13 cellular contexts compared by ENCODE assay signal in the genomic region with DNA sequence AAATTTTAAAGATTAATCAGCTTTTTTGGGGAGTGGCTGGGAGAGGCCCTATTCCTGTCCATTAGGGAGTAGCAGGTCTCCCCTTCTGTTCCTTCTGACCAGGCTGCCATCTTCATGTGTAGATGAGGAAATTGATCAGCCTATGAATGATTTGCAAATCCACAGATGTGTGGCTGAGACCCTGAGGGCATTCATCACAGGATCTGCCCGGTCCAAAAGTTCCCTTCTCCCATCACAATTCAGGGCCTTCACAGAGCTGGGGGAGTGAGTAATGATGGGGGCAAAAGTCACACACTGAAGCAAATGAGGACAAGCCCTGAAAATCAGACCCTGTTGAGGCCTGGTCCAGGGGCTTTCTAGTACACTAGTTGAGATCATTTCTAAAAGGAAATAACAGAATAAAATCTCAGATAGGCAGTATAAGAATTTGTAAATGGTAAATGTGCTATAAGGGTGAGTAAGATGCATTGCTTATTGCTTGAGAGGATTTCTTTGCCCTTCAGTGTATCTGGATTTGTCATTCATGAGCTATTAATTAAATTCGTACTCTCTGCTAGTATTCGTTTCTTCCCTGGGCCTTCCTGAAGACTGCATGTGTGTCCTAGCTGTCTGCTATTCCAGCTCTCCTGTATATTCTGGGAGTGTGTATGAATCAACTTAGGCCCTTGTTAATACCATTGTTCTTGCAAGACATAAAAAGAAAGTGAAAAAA. TPM values are rescaled to one million over a fixed set of nuclear protein-coding genes. Genes with fewer than 3 reads are reported as not detected.
DNase-seq lines count a peak whose midpoint lies in the region; ATAC-seq and TF ChIP-seq lines count a peak whose summit lies in the region.
"Had no signal": no experiment of that assay in that cellular context is flagged by ENCODE, and none has a peak within 500 bp of the region (broad histone marks: within the 10 kb centered on the region; RNA-seq: fewer than 3 reads in every experiment).

No MANE protein-coding gene starts in this region.

- H3K36me3 Mint-ChIP-seq in activated T-cell treated with anti-CD3 and anti-CD28 coated beads, Interleukin-2, amount 50 U/mL, for 24 hours (ENCODE audit: low read depth), result peaks cover 6% of the 10 kb centered on the region
- no peaks in the 10 kb centered on the region for H3K36me3 Mint-ChIP-seq in activated T-cell treated with anti-CD3 and anti-CD28 coated beads, Interleukin-2, amount 50 U/mL, for 4 hours (ENCODE audit: insufficient read depth)
- H3K36me3 Mint-ChIP-seq in MCF 10A (ENCODE audit: insufficient read depth, unreplicated experiment), result no peaks in the 10 kb centered on the region
- H3K36me3 Mint-ChIP-seq: CD8-positive, alpha-beta T cell had no signal

- H3K4me1 Mint-ChIP-seq in activated T-cell treated with anti-CD3 and anti-CD28 coated beads, Interleukin-2, amount 50 U/mL, for 24 hours (ENCODE audit: low read depth), result peaks cover 62% of the 10 kb centered on the region
- H3K4me1 Mint-ChIP-seq in activated T-cell treated with anti-CD3 and anti-CD28 coated beads, Interleukin-2, amount 50 U/mL, for 4 hours (ENCODE audit: low read depth), result peaks cover 46% of the 10 kb centered on the region
- H3K4me1 Mint-ChIP-seq in MCF 10A (ENCODE audit: insufficient read depth, unreplicated experiment), result peaks cover 42% of the 10 kb centered on the region

- peak overlapping the region; percentile 42 for H3K27ac Mint-ChIP-seq in activated T-cell treated with anti-CD3 and anti-CD28 coated beads, Interleukin-2, amount 50 U/mL, for 24 hours
- peak overlapping the region; percentile 76 for H3K27ac Mint-ChIP-seq in MCF 10A (ENCODE audit: low read depth, unreplicated experiment)
- H3K27ac Mint-ChIP-seq: CD8-positive, alpha-beta T cell had no signal

- TF ChIP-seq CTCF in MCF 10A (IDR thresholded peaks at IDR 0.05; ENCODE audit: unreplicated experiment) (no peak), lower lobe of right lung (IDR thresholded peaks at IDR 0.05) (no peak)

- no TSS peak for BruUV-seq in MCF 10A (replicated peaks; lab: Mats Ljungman, UMichigan)

- H3K27ac ChIP-seq in muscle layer of duodenum (ENCODE audit: low read length) (peak overlapping the region; percentile 3), thymus (ENCODE audit: low read depth) (peak overlapping the region; percentile 42), lower lobe of right lung (no peak overlapping the region)
- H3K27ac ChIP-seq: suprapubic skin had no signal

- CTCF ChIA-PET in MCF 10A (lab: Yijun Ruan, JAX), result interaction anchor here (0.6 to 1.1 kb wide), 3 partner anchors 91 to 603 kb away, joined by 3 to 4 read pairs (median 3); no protein-coding TSS in a partner anchor

- peaks cover 11 to 13% of the 10 kb centered on the region in 2 donors for H3K4me1 ChIP-seq in muscle layer of duodenum (ENCODE audit: control insufficient read depth in 1 of 2, insufficient read depth in 2 of 2, low read length in 2 of 2)
- no peaks in the 10 kb centered on the region for H3K4me1 ChIP-seq in thymus (ENCODE audit: control insufficient read depth, insufficient read depth, low read length)
- H3K4me1 ChIP-seq in lower lobe of right lung, result peaks cover 28% of the 10 kb centered on the region

- intact Hi-C loops in MCF 10A (cut with micrococcal nuclease) (loop anchor here (10.0 kb wide), 1 partner anchor 49 kb away; a partner anchor contains a TSS), lower lobe of right lung (cut with DNase I) (no loop called here)

- H3K36me3 ChIP-seq in muscle layer of duodenum (ENCODE audit: control insufficient read depth in 1 of 2, insufficient read depth in 2 of 2, low read length in 2 of 2), result no peaks in the 10 kb centered on the region
- H3K36me3 ChIP-seq in thymus (ENCODE audit: control insufficient read depth, insufficient read depth), result no peaks in the 10 kb centered on the region
- H3K36me3 ChIP-seq in lower lobe of right lung, result no peaks in the 10 kb centered on the region
- H3K36me3 ChIP-seq: prostate gland, suprapubic skin had no signal

- peaks cover 12% of the 10 kb centered on the region for H3K27me3 Mint-ChIP-seq in activated T-cell treated with anti-CD3 and anti-CD28 coated beads, Interleukin-2, amount 50 U/mL, for 24 hours
- no peaks in the 10 kb centered on the region for H3K27me3 Mint-ChIP-seq in activated T-cell treated with anti-CD3 and anti-CD28 coated beads, Interleukin-2, amount 50 U/mL, for 4 hours (ENCODE audit: low read depth)
- no peaks in the 10 kb centered on the region for H3K27me3 Mint-ChIP-seq in MCF 10A (ENCODE audit: insufficient read depth, unreplicated experiment)

- H3K9me3 ChIP-seq in muscle layer of duodenum (ENCODE audit: control insufficient read depth in 1 of 2, low read length in 2 of 2) (no peaks in the 10 kb centered on the region), thymus (ENCODE audit: control insufficient read depth) (no peaks in the 10 kb centered on the region), lower lobe of right lung (no peaks in the 10 kb centered on the region)
- H3K9me3 ChIP-seq: prostate gland, suprapubic skin had no signal

- ATAC-seq in activated T-cell treated with anti-CD3 and anti-CD28 coated beads, Interleukin-2, amount 50 U/mL, for 4 hours, result no peak
- no peak for ATAC-seq in GM21390 (IDR thresholded peaks at IDR 0.05; ENCODE audit: unreplicated experiment)
- ATAC-seq in lower lobe of right lung, result no peak
- ATAC-seq: CD8-positive, alpha-beta T cell had no signal

- H3K4me3 Mint-ChIP-seq in activated T-cell treated with anti-CD3 and anti-CD28 coated beads, Interleukin-2, amount 50 U/mL, for 24 hours, result no peak overlapping the region
- H3K4me3 Mint-ChIP-seq in activated T-cell treated with anti-CD3 and anti-CD28 coated beads, Interleukin-2, amount 50 U/mL, for 4 hours, result no peak overlapping the region
- H3K4me3 Mint-ChIP-seq in MCF 10A (ENCODE audit: unreplicated experiment), result no peak overlapping the region
- H3K4me3 Mint-ChIP-seq: CD8-positive, alpha-beta T cell had no signal

- DNase-seq in activated T-cell treated with anti-CD3 and anti-CD28 coated beads, Interleukin-2, amount 50 U/mL, for 24 hours, result no peak
- no peak for DNase-seq in activated T-cell treated with anti-CD3 and anti-CD28 coated beads, Interleukin-2, amount 50 U/mL, for 4 hours
- DNase-seq in MCF 10A (ENCODE audit: unreplicated experiment) (no peak), lower lobe of right lung (no peak)
- no peak for DNase-seq in activated CD4-positive, alpha-beta T cell treated with anti-CD3 and anti-CD28 coated beads for 1 hour
- DNase-seq: activated naive CD4-positive, alpha-beta T cell treated with anti-CD3 and anti-CD28 coated beads, Interleukin-2, amount 50 U/mL, for 16 hours; CD8-positive, alpha-beta T cell; NCI-H1694 had no signal

- POLR2A ChIA-PET in MCF 10A (lab: Yijun Ruan, JAX), result interaction anchor here (0.7 to 1.3 kb wide), 5 partner anchors 15 to 918 kb away, joined by 3 to 4 read pairs (median 3); no protein-coding TSS in a partner anchor

- H3K9me3 Mint-ChIP-seq in activated T-cell treated with anti-CD3 and anti-CD28 coated beads, Interleukin-2, amount 50 U/mL, for 24 hours, result no peaks in the 10 kb centered on the region
- H3K9me3 Mint-ChIP-seq in activated T-cell treated with anti-CD3 and anti-CD28 coated beads, Interleukin-2, amount 50 U/mL, for 4 hours, result no peaks in the 10 kb centered on the region
- no peaks in the 10 kb centered on the region for H3K9me3 Mint-ChIP-seq in MCF 10A (ENCODE audit: unreplicated experiment)
- H3K9me3 Mint-ChIP-seq: CD8-positive, alpha-beta T cell had no signal

- H3K27me3 ChIP-seq in muscle layer of duodenum (ENCODE audit: low read depth, low read length) (peaks cover 3% of the 10 kb centered on the region), thymus (ENCODE audit: control insufficient read depth, insufficient read depth) (no peaks in the 10 kb centered on the region), lower lobe of right lung (ENCODE audit: low read depth) (no peaks in the 10 kb centered on the region)
- H3K27me3 ChIP-seq: suprapubic skin had no signal

- WGBS in thymus, result 97% methylated on average over 3 of the region's 3 CpGs

- no peak overlapping the region for H3K4me3 ChIP-seq in muscle layer of duodenum (ENCODE audit: low read depth in 1 of 2, low read length in 2 of 2)
- H3K4me3 ChIP-seq in thymus (ENCODE audit: low read length), result no peak overlapping the region
- no peak overlapping the region for H3K4me3 ChIP-seq in lower lobe of right lung
- H3K4me3 ChIP-seq: prostate gland, suprapubic skin had no signal

RNA-seq across cellular contexts. Expression of a gene that starts 53.2 kb away (rescaled TPM):
- 1 to 10 TPM; 6.2 to 9.2 (median 7.6) TPM for total RNA-seq in activated T-cell treated with anti-CD3 and anti-CD28 coated beads, Interleukin-2, amount 50 U/mL, for 4 hours
- 4.8 and 4.9 TPM in 2 replicates for total RNA-seq in MCF 10A (2022)
- polyA plus RNA-seq in thymus, result 3.3 TPM
- 25.8 TPM for total RNA-seq in lower lobe of right lung
